9 cellular contexts compared by ENCODE assay signal in genomic region chr2:137467246-137467862, GRCh38.
DNase-seq lines count a peak whose midpoint lies in the region; ATAC-seq and TF ChIP-seq lines count a peak whose summit lies in the region.
"Had no signal": no experiment of that assay in that cellular context is flagged by ENCODE, and none has a peak within 500 bp of the region (broad histone marks: within the 10 kb centered on the region; RNA-seq: fewer than 3 reads in every experiment).

No MANE protein-coding gene starts in this region.

- H3K4me1 ChIP-seq in adipocyte (ENCODE audit: control insufficient read depth, insufficient read depth, low read length) (no peaks in the 10 kb centered on the region), uterus (no peaks in the 10 kb centered on the region)

- H3K36me3 ChIP-seq in adipocyte (ENCODE audit: control insufficient read depth, insufficient read depth, low read length, severe bottlenecking), result no peaks in the 10 kb centered on the region
- no peaks in the 10 kb centered on the region for H3K36me3 ChIP-seq in uterus

- ATAC-seq in GM18508 (IDR thresholded peaks at IDR 0.05; ENCODE audit: insufficient read depth, unreplicated experiment) (peak; percentile 71), HG02852 (IDR thresholded peaks at IDR 0.05; ENCODE audit: unreplicated experiment) (peak; percentile 92), left colon (peak; percentile 75)
- ATAC-seq in activated T-cell treated with anti-CD3 and anti-CD28 coated beads, Interleukin-2, amount 50 U/mL, for 4 hours, result no peak

- no peaks in the 10 kb centered on the region for H3K27me3 Mint-ChIP-seq in activated T-cell treated with anti-CD3 and anti-CD28 coated beads, Interleukin-2, amount 50 U/mL, for 4 hours (ENCODE audit: low read depth)
- H3K27me3 Mint-ChIP-seq: memory B cell had no signal

- peak; percentile 51 for DNase-seq in Ammon's horn (ENCODE audit: low spot score)
- DNase-seq in NCI-H1105 (lab: John Stamatoyannopoulos, UW), result peak; percentile 22
- DNase-seq in adipocyte (ENCODE audit: low read depth), result peak; percentile 24
- peak in 1 of 2 donors; percentile 55 for DNase-seq in left colon
- no peak for DNase-seq in uterus
- DNase-seq in activated T-cell treated with anti-CD3 and anti-CD28 coated beads, Interleukin-2, amount 50 U/mL, for 4 hours, result no peak

- no peaks in the 10 kb centered on the region for H3K27me3 ChIP-seq in adipocyte (replicated peaks; ENCODE audit: control insufficient read depth, insufficient read depth, low read length)
- H3K27me3 ChIP-seq in uterus, result no peaks in the 10 kb centered on the region

- H3K9me3 ChIP-seq in adipocyte (ENCODE audit: control insufficient read depth, low read length), result no peaks in the 10 kb centered on the region
- H3K9me3 ChIP-seq in uterus, result no peaks in the 10 kb centered on the region

- no peaks in the 10 kb centered on the region for H3K36me3 Mint-ChIP-seq in activated T-cell treated with anti-CD3 and anti-CD28 coated beads, Interleukin-2, amount 50 U/mL, for 4 hours (ENCODE audit: insufficient read depth)
- H3K36me3 Mint-ChIP-seq: memory B cell had no signal

- no peak overlapping the region for H3K4me3 Mint-ChIP-seq in activated T-cell treated with anti-CD3 and anti-CD28 coated beads, Interleukin-2, amount 50 U/mL, for 4 hours
- H3K4me3 Mint-ChIP-seq: memory B cell had no signal

- no peak overlapping the region for H3K9ac ChIP-seq in adipocyte (ENCODE audit: low read length)

- no peak for TF ChIP-seq POLR2A in uterus (IDR thresholded peaks at IDR 0.05)

- TF ChIP-seq CTCF in uterus (IDR thresholded peaks at IDR 0.05), result no peak

- H3K27ac ChIP-seq in uterus, result no peak overlapping the region

- intact Hi-C loops in left colon (cut with DNase I, micrococcal nuclease), result no loop called here
- intact Hi-C loops in uterus (cut with DNase I; ENCODE audit: low total_unique reads), result no loop called here

- no peak overlapping the region for H3K4me3 ChIP-seq in adipocyte (ENCODE audit: low read length)
- H3K4me3 ChIP-seq in uterus, result no peak overlapping the region

- no peaks in the 10 kb centered on the region for H3K4me1 Mint-ChIP-seq in activated T-cell treated with anti-CD3 and anti-CD28 coated beads, Interleukin-2, amount 50 U/mL, for 4 hours (ENCODE audit: low read depth)
- H3K4me1 Mint-ChIP-seq: memory B cell had no signal

- H3K9me3 Mint-ChIP-seq in activated T-cell treated with anti-CD3 and anti-CD28 coated beads, Interleukin-2, amount 50 U/mL, for 4 hours, result no peaks in the 10 kb centered on the region
- H3K9me3 Mint-ChIP-seq: memory B cell had no signal

Comparison
In these comparisons a context has a peak if more than half of its experiments do, and no peak if none do; other contexts are left out.
1. DNase-seq: peak in Ammon's horn (single experiment), NCI-H1105 (single experiment) and adipocyte (single experiment); none in uterus (0 of 2) and activated T-cell treated with anti-CD3 and anti-CD28 coated beads, Interleukin-2, amount 50 U/mL, for 4 hours (single experiment).
2. ATAC-seq: peak in GM18508 (single experiment), HG02852 (single experiment) and left colon (single experiment); none in activated T-cell treated with anti-CD3 and anti-CD28 coated beads, Interleukin-2, amount 50 U/mL, for 4 hours (0 of 2).